In the genomic region with DNA sequence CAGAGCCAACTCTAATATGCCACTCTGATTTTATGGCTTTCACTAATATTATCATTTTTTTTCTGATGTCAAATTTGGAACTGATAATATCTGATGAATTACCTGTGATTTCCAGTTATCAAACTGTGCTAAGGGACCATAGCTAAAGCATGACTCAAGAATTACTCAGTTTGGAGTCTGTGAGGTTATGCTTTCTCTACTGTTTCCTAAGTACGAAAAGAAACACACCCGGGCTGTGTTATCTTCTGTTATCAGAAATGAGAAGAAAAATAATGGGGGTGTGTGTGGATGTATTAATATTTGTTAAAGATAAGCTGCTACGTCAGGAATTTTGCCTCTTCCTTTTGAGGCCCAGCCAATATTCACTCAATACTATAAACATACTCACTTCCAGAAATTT, we compare ENCODE assay signal across 22 cellular contexts.
A peak's percentile ranks its signal among the peaks of the same experiment; 100 is the strongest.
DNase-seq lines count a peak whose midpoint lies in the region; ATAC-seq, FAIRE-seq and TF ChIP-seq lines count a peak whose summit lies in the region.
"Had no signal": no experiment of that assay in that cellular context is flagged by ENCODE, and none has a peak within 500 bp of the region (broad histone marks: within the 10 kb centered on the region; RNA-seq: fewer than 3 reads in every experiment).

No MANE protein-coding gene starts in this region.

- no peak overlapping the region for H3K14ac ChIP-seq in IMR-90 (replicated peaks; ENCODE audit: low read depth, low read length)

- FAIRE-seq in pancreas (lab: Jason Lieb, UNC) = no peak
- FAIRE-seq: GM12878, HTR-8/SVneo had no signal

- H3K4me1 ChIP-seq in IMR-90 (ENCODE audit: control insufficient read depth, insufficient read depth, low read length) (0 out of 2 replicates have a peak, but pooled peaks cover 1% of the 10 kb centered on the region), pancreas (peaks cover 0 to 10% (median 5%) of the 10 kb centered on the region in 3 donors), ascending aorta (no peaks in the 10 kb centered on the region)

- H4K20me1 ChIP-seq in IMR-90 (ENCODE audit: insufficient read depth, low read length) = no peaks in the 10 kb centered on the region

- H3K18ac ChIP-seq in IMR-90 (ENCODE audit: low read depth, low read length) = no peak overlapping the region

- POLR2A ChIA-PET in IMR-90 (lab: Charles Lee; ENCODE audit: unreplicated experiment) = interaction anchor here (0.7 kb wide), 1 partner anchor 704 kb away, joined by 3 read pairs; no protein-coding TSS in a partner anchor

- H3K79me1 ChIP-seq in IMR-90 (ENCODE audit: low read depth in 1 of 2, low read length in 2 of 2) = no peaks in the 10 kb centered on the region

- CTCF ChIA-PET in IMR-90 (lab: Yijun Ruan, JAX) = no interaction called here
- CTCF ChIA-PET in activated naive CD4-positive, alpha-beta T cell treated with anti-CD3 and anti-CD28 coated beads, Interleukin-2, amount 10 ng/mL, durations not matched to agents 7 days and 5 days (lab: Charles Lee) = no interaction called here

- no peaks in the 10 kb centered on the region for H3K4me1 Mint-ChIP-seq in activated naive CD4-positive, alpha-beta T cell treated with anti-CD3 and anti-CD28 coated beads, Interleukin-2, amount 10 ng/mL, durations not matched to agents 7 days and 5 days
- H3K4me1 Mint-ChIP-seq: B cell had no signal

- H3K36me3 ChIP-seq in IMR-90 (ENCODE audit: control insufficient read depth, insufficient read depth, low read length) (no peaks in the 10 kb centered on the region), pancreas (no peaks in the 10 kb centered on the region), ascending aorta (no peaks in the 10 kb centered on the region)
- H3K36me3 ChIP-seq: MG63 had no signal

- peak; percentile 49; the same call in 1 of the 2 replicates for ATAC-seq in IMR-90 (ENCODE audit: low read depth)
- peak in 3 of 4 donors; percentile 55 to 70 (median 64) for ATAC-seq in pancreas
- ATAC-seq: CD8-positive, alpha-beta T cell; GM12878; HCT116 had no signal

- TF ChIP-seq RAD21 in IMR-90 (IDR thresholded peaks at IDR 0.05; ENCODE audit: low read length) = no peak

- no peak for TF ChIP-seq POLR2A in IMR-90 (IDR thresholded peaks at IDR 0.05; ENCODE audit: low read depth, low read length)

- no TSS peak for BruUV-seq in IMR-90 (replicated peaks; lab: Mats Ljungman, UMichigan)

- no peak for TF ChIP-seq CTCF in IMR-90 (conservative IDR thresholded peaks at IDR 0.05; ENCODE audit: low read depth, low read length)
- TF ChIP-seq CTCF in fibroblast of pulmonary artery (IDR thresholded peaks at IDR 0.05; ENCODE audit: low read length, missing control alignments) = no peak
- no peak for TF ChIP-seq CTCF in pancreas (IDR thresholded peaks at IDR 0.05)
- TF ChIP-seq CTCF in ascending aorta (IDR thresholded peaks at IDR 0.05) = no peak

- no peak overlapping the region for H3K23ac ChIP-seq in IMR-90 (ENCODE audit: low read depth, low read length)

- WGBS in IMR-90 (ENCODE audit: extremely low coverage in 2 of 2, insufficient read length in 1 of 2), 2 experiments = no CpG with 5 or more reads among the region's 3 CpGs
- WGBS in pancreas, 2 donors = 10 to 15% methylated on average over 3 of the region's 3 CpGs

- no peak overlapping the region for H3K4me2 ChIP-seq in IMR-90 (ENCODE audit: low read depth, low read length)

- H3K56ac ChIP-seq in IMR-90 (ENCODE audit: extremely low read depth, insufficient read depth, low read length) = no peak overlapping the region

- no peak overlapping the region for H4K8ac ChIP-seq in IMR-90 (ENCODE audit: low read depth in 2 of 2, low read length in 2 of 2)

- H3K27me3 Mint-ChIP-seq in activated naive CD4-positive, alpha-beta T cell treated with anti-CD3 and anti-CD28 coated beads, Interleukin-2, amount 10 ng/mL, durations not matched to agents 7 days and 5 days = no peaks in the 10 kb centered on the region
- H3K27me3 Mint-ChIP-seq: B cell had no signal

- no peak overlapping the region for H2BK120ac ChIP-seq in IMR-90 (ENCODE audit: low read depth, low read length)

- no peak overlapping the region for H2BK5ac ChIP-seq in IMR-90 (ENCODE audit: low read depth, low read length, poor library complexity, severe bottlenecking)

- H3K27ac Mint-ChIP-seq in activated naive CD4-positive, alpha-beta T cell treated with anti-CD3 and anti-CD28 coated beads, Interleukin-2, amount 10 ng/mL, durations not matched to agents 7 days and 5 days = no peak overlapping the region
- H3K27ac Mint-ChIP-seq: B cell; CD8-positive, alpha-beta T cell had no signal

- H4K91ac ChIP-seq in IMR-90 (ENCODE audit: insufficient read depth, low read depth, low read length) = no peak overlapping the region

- no peaks in the 10 kb centered on the region for H3K9me1 ChIP-seq in IMR-90 (ENCODE audit: insufficient read depth, low read length)

- no peaks in the 10 kb centered on the region for H3K9me3 Mint-ChIP-seq in activated naive CD4-positive, alpha-beta T cell treated with anti-CD3 and anti-CD28 coated beads, Interleukin-2, amount 10 ng/mL, durations not matched to agents 7 days and 5 days
- H3K9me3 Mint-ChIP-seq: CD8-positive, alpha-beta T cell had no signal

- DNase-seq in IMR-90 = peak; percentile 34
- peak; percentile 73 for DNase-seq in amniotic epithelial cell (ENCODE audit: low read depth)
- peak; percentile 26 for DNase-seq in fibroblast of pulmonary artery (ENCODE audit: low read depth)
- no peak for DNase-seq in pancreas
- no peak for DNase-seq in activated naive CD4-positive, alpha-beta T cell treated with anti-CD3 and anti-CD28 coated beads, Interleukin-2, amount 10 ng/mL, durations not matched to agents 7 days and 5 days
- no peak for DNase-seq in NCI-H526 treated with DMSO at 0.1 percent for 48 hours (lab: John Stamatoyannopoulos, UW)
- no peak for DNase-seq in ascending aorta (ENCODE audit: low spot score in 2 of 2)
- DNase-seq: CD8-positive, alpha-beta T cell; GDM1; KG1; MG63; NCI-H2029; NCI-H446 treated with DMSO at 0.1 percent for 48 hours; NCI-H526; RPMI8226; SHP77 had no signal

- no peaks in the 10 kb centered on the region for H3K36me3 Mint-ChIP-seq in activated naive CD4-positive, alpha-beta T cell treated with anti-CD3 and anti-CD28 coated beads, Interleukin-2, amount 10 ng/mL, durations not matched to agents 7 days and 5 days
- H3K36me3 Mint-ChIP-seq: CD8-positive, alpha-beta T cell had no signal

- in situ Hi-C loops in IMR-90 (cut with MboI; ENCODE audit: low sequenced_read_pairs) = no loop called here

- H3K27ac ChIP-seq in IMR-90 (ENCODE audit: insufficient read depth, low read length) = no peak overlapping the region
- no peak overlapping the region for H3K27ac ChIP-seq in pancreas
- H3K27ac ChIP-seq in ascending aorta = no peak overlapping the region
- H3K27ac ChIP-seq: C4-2B had no signal

- H2AK9ac ChIP-seq in IMR-90 (replicated peaks; ENCODE audit: low read depth, low read length, poor library complexity) = no peak overlapping the region

- no peak overlapping the region for H4K5ac ChIP-seq in IMR-90 (ENCODE audit: low read depth, low read length)

- intact Hi-C loops in IMR-90 (cut with micrococcal nuclease) = loop anchor here (5.0 kb wide), 1 partner anchor 1399 kb away; no protein-coding TSS in a partner anchor
- intact Hi-C loops in pancreas (cut with DNase I) = no loop called here
- intact Hi-C loops in ascending aorta (cut with DNase I) = no loop called here

- no peaks in the 10 kb centered on the region for H3K9me3 ChIP-seq in IMR-90 (ENCODE audit: control insufficient read depth, insufficient read depth, low read length)
- no peaks in the 10 kb centered on the region for H3K9me3 ChIP-seq in pancreas
- no peaks in the 10 kb centered on the region for H3K9me3 ChIP-seq in ascending aorta
- H3K9me3 ChIP-seq: Caco-2, MG63 had no signal

- no peak overlapping the region for H3K9ac ChIP-seq in IMR-90 (ENCODE audit: low read depth, low read length)

- H2BK20ac ChIP-seq in IMR-90 (ENCODE audit: low read depth, low read length) = no peak overlapping the region

- dilution Hi-C loops in IMR-90 (cut with HindIII; ENCODE audit: low sequenced_read_pairs, unreplicated experiment) = no loop called here

- H2AFZ ChIP-seq in IMR-90 (replicated peaks; ENCODE audit: low read length, poor library complexity) = no peak overlapping the region

- H3K4me3 Mint-ChIP-seq in activated naive CD4-positive, alpha-beta T cell treated with anti-CD3 and anti-CD28 coated beads, Interleukin-2, amount 10 ng/mL, durations not matched to agents 7 days and 5 days = no peak overlapping the region
- H3K4me3 Mint-ChIP-seq: B cell; CD8-positive, alpha-beta T cell had no signal

- H2AK5ac ChIP-seq in IMR-90 (ENCODE audit: low read depth, low read length) = no peak overlapping the region

- H3K4me3 ChIP-seq in IMR-90 (ENCODE audit: insufficient read depth, low read depth, low read length) (no peak overlapping the region), fibroblast of pulmonary artery (replicated peaks; ENCODE audit: low read depth, low read length) (no peak overlapping the region), pancreas (no peak overlapping the region), ascending aorta (no peak overlapping the region)
- H3K4me3 ChIP-seq: GM12878, MG63 had no signal

- H3K27me3 ChIP-seq in IMR-90 (ENCODE audit: control insufficient read depth, insufficient read depth, low read length) = no peaks in the 10 kb centered on the region
- H3K27me3 ChIP-seq in pancreas = no peaks in the 10 kb centered on the region
- H3K27me3 ChIP-seq in ascending aorta = no peaks in the 10 kb centered on the region
- H3K27me3 ChIP-seq: MG63 had no signal

- no peak overlapping the region for H2BK15ac ChIP-seq in IMR-90 (ENCODE audit: low read depth, low read length)

- no peak overlapping the region for H3K4ac ChIP-seq in IMR-90 (ENCODE audit: low read depth, low read length)

TF ChIP-seq in IMR-90, 13 proteins besides CTCF, POLR2A, EP300 and RAD21:
- no peak for TF ChIP-seq MAFK (IDR thresholded peaks at IDR 0.05; ENCODE audit: low read depth, low read length)
- no peak for TF ChIP-seq ELK1 (IDR thresholded peaks at IDR 0.05; ENCODE audit: borderline replicate concordance, low read depth, low read length)

Comparison
In these comparisons a context has a peak if more than half of its experiments do, and no peak if none do; other contexts are left out.
1. DNase-seq: peak in IMR-90 (single experiment), amniotic epithelial cell (single experiment) and fibroblast of pulmonary artery (single experiment); none in pancreas (0 of 6), activated naive CD4-positive, alpha-beta T cell treated with anti-CD3 and anti-CD28 coated beads, Interleukin-2, amount 10 ng/mL, durations not matched to agents 7 days and 5 days (single experiment), NCI-H526 treated with DMSO at 0.1 percent for 48 hours (single experiment) and ascending aorta (0 of 2).